ENCODE assay signal across 15 cellular contexts in genomic region chr1:2324553-2325366, GRCh38.
"Had no signal": no experiment of that assay in that cellular context is flagged by ENCODE, and none has a peak within 500 bp of the region (broad histone marks: within the 10 kb centered on the region; RNA-seq: fewer than 3 reads in every experiment).

No MANE protein-coding gene starts in this region.

- H3K4me3 Mint-ChIP-seq: activated B cell treated with CpG ODN at 0.5 μM for 24 hours; activated CD4-positive, alpha-beta T cell treated with anti-CD3 and anti-CD28 coated beads, Interleukin-2, amount 10 ng/mL, durations not matched to agents 24 days and 14 days; activated naive CD4-positive, alpha-beta T cell treated with anti-CD3 and anti-CD28 coated beads, Interleukin-2, amount 50 U/mL, for 24 hours; nephron progenitor cell; T-helper 17 cell had no signal

- H3K27ac ChIP-seq: uterus had no signal

- H3K36me3 Mint-ChIP-seq: activated naive CD4-positive, alpha-beta T cell treated with anti-CD3 and anti-CD28 coated beads, Interleukin-2, amount 50 U/mL, for 24 hours had no signal

- H3K27me3 ChIP-seq: esophagus muscularis mucosa, ovary, thyroid gland, uterus had no signal

- H3K9me3 Mint-ChIP-seq: activated B cell treated with CpG ODN at 0.5 μM for 24 hours; activated CD4-positive, alpha-beta T cell treated with anti-CD3 and anti-CD28 coated beads, Interleukin-2, amount 10 ng/mL, durations not matched to agents 24 days and 14 days; activated naive CD4-positive, alpha-beta T cell treated with anti-CD3 and anti-CD28 coated beads, Interleukin-2, amount 50 U/mL, for 24 hours had no signal

- DNase-seq: activated B cell treated with CpG ODN at 0.5 μM for 24 hours; activated CD4-positive, alpha-beta T cell treated with anti-CD3 and anti-CD28 coated beads, Interleukin-2, amount 10 ng/mL, durations not matched to agents 24 days and 14 days; activated effector memory CD4-positive, alpha-beta T cell treated with Interleukin-2 at 50 U/mL for 16 hours; amniotic stem cell; hippocampal formation; nephron progenitor cell; ovary; T-helper 17 cell; thyroid gland; uterus had no signal

- H3K27me3 Mint-ChIP-seq: activated B cell treated with CpG ODN at 0.5 μM for 24 hours; activated CD4-positive, alpha-beta T cell treated with anti-CD3 and anti-CD28 coated beads, Interleukin-2, amount 10 ng/mL, durations not matched to agents 24 days and 14 days; activated naive CD4-positive, alpha-beta T cell treated with anti-CD3 and anti-CD28 coated beads, Interleukin-2, amount 50 U/mL, for 24 hours; T-helper 17 cell had no signal

- H3K36me3 ChIP-seq: esophagus muscularis mucosa, ovary, thyroid gland, uterus had no signal

- H3K4me1 Mint-ChIP-seq: activated B cell treated with CpG ODN at 0.5 μM for 24 hours; activated CD4-positive, alpha-beta T cell treated with anti-CD3 and anti-CD28 coated beads, Interleukin-2, amount 10 ng/mL, durations not matched to agents 24 days and 14 days; activated naive CD4-positive, alpha-beta T cell treated with anti-CD3 and anti-CD28 coated beads, Interleukin-2, amount 50 U/mL, for 24 hours had no signal

- ATAC-seq: left lobe of liver, sciatic nerve, SK-N-SH treated with all-trans-retinoic acid at 6 μM for 48 hours, T-helper 17 cell had no signal

- H3K4me3 ChIP-seq: esophagus muscularis mucosa, ovary, thyroid gland, uterus had no signal

- H3K9me3 ChIP-seq: esophagus muscularis mucosa, ovary, thyroid gland, uterus had no signal

- H3K27ac Mint-ChIP-seq: activated B cell treated with CpG ODN at 0.5 μM for 24 hours; activated CD4-positive, alpha-beta T cell treated with anti-CD3 and anti-CD28 coated beads, Interleukin-2, amount 10 ng/mL, durations not matched to agents 24 days and 14 days; activated naive CD4-positive, alpha-beta T cell treated with anti-CD3 and anti-CD28 coated beads, Interleukin-2, amount 50 U/mL, for 24 hours; nephron progenitor cell; T-helper 17 cell had no signal
